ENCODE assay signal across 29 cellular contexts in genomic region chr21:28875078-28875477, GRCh38.
DNase-seq lines count a peak whose midpoint lies in the region; ATAC-seq, FAIRE-seq and TF ChIP-seq lines count a peak whose summit lies in the region.
"Had no signal": no experiment of that assay in that cellular context is flagged by ENCODE, and none has a peak within 500 bp of the region (broad histone marks: within the 10 kb centered on the region; RNA-seq: fewer than 3 reads in every experiment).

No MANE protein-coding gene starts in this region.

- H3K27me3 ChIP-seq in bronchial epithelial cell (ENCODE audit: control insufficient read depth, insufficient read depth, low read length) (no peaks in the 10 kb centered on the region), small intestine (ENCODE audit: control insufficient read depth in 2 of 2, insufficient read depth in 2 of 2, low read length in 2 of 2) (no peaks in the 10 kb centered on the region)
- H3K27me3 ChIP-seq: MG63, SJSA1 had no signal

- intact Hi-C loops in activated CD4-positive, alpha-beta T cell treated with anti-CD3 and anti-CD28 coated beads for 36 hours (cut with DNase I, micrococcal nuclease) = no loop called here

- POLR2A ChIA-PET in activated CD4-positive, alpha-beta T cell treated with anti-CD3 and anti-CD28 coated beads for 36 hours (lab: Charles Lee) = no interaction called here

- peak; percentile 62 for FAIRE-seq in bronchial epithelial cell (lab: Jason Lieb, UNC)
- FAIRE-seq in small intestine (lab: Jason Lieb, UNC) = no peak
- FAIRE-seq: G401.6, GM12878, H1 had no signal

- DNase-seq in activated CD4-positive, alpha-beta T cell treated with anti-CD3 and anti-CD28 coated beads for 36 hours = no peak
- no peak for DNase-seq in activated CD4-positive, alpha-beta T cell treated with anti-CD3 and anti-CD28 coated beads, Interleukin-2, amount 50 U/mL, for 4 hours
- peak; percentile 19 for DNase-seq in M059J (ENCODE audit: low read depth)
- DNase-seq in bronchial epithelial cell (ENCODE audit: low read depth) = peak; percentile 37
- DNase-seq in stimulated activated naive B cell treated with anti-CD40 and anti-IgM and Interleukin-4, amounts not matched to agents 10 μg/mL and 1 μg/mL and 100 μg/mL, for 72 hours = no peak
- DNase-seq in small intestine = no peak
- DNase-seq in NCI-H226 = no peak
- DNase-seq: Caco-2; CD8-positive, alpha-beta T cell; HCEC 1CT; Kasumi-1; MG63; NCI-H1105 treated with DMSO at 0.1 percent for 48 hours; NCI-H146; NCI-H1930; NCI-H2107; NCI-H446 treated with DMSO at 0.1 percent for 48 hours; NCI-H526; NCI-H82; NK-92 treated with Interleukin-12 subunit alpha and Interleukin-12 subunit beta, amount 100 ng/mL, for 24 hours; Right ventricle myocardium superior; RPMI8226 had no signal

- H3K27ac Mint-ChIP-seq in activated CD4-positive, alpha-beta T cell treated with anti-CD3 and anti-CD28 coated beads for 36 hours = no peak overlapping the region
- H3K27ac Mint-ChIP-seq in stimulated activated naive B cell treated with anti-CD40 and anti-IgM and Interleukin-4, amounts not matched to agents 10 μg/mL and 1 μg/mL and 100 μg/mL, for 72 hours = peak overlapping the region; percentile 60
- H3K27ac Mint-ChIP-seq: B cell; CD8-positive, alpha-beta T cell had no signal

- H3K27me3 Mint-ChIP-seq in activated CD4-positive, alpha-beta T cell treated with anti-CD3 and anti-CD28 coated beads for 36 hours = no peaks in the 10 kb centered on the region
- no peaks in the 10 kb centered on the region for H3K27me3 Mint-ChIP-seq in stimulated activated naive B cell treated with anti-CD40 and anti-IgM and Interleukin-4, amounts not matched to agents 10 μg/mL and 1 μg/mL and 100 μg/mL, for 72 hours
- H3K27me3 Mint-ChIP-seq: B cell had no signal

- H3K9me3 ChIP-seq in small intestine (ENCODE audit: control insufficient read depth, low read depth) = no peaks in the 10 kb centered on the region
- H3K9me3 ChIP-seq: Caco-2, MG63, SJSA1 had no signal

- no peak for TF ChIP-seq CTCF in bronchial epithelial cell (IDR thresholded peaks at IDR 0.05; ENCODE audit: insufficient read depth, low read length, severe bottlenecking)

- no peak overlapping the region for H3K27ac ChIP-seq in small intestine (ENCODE audit: low read depth in 1 of 2, low read length in 1 of 2)
- H3K27ac ChIP-seq: 22Rv1, C4-2B, SJSA1 had no signal

- no peaks in the 10 kb centered on the region for H3K4me1 ChIP-seq in small intestine (ENCODE audit: control insufficient read depth in 2 of 2, insufficient read depth in 1 of 2, low read depth in 1 of 2, low read length in 1 of 2)
- H3K4me1 ChIP-seq: Caco-2, SJSA1 had no signal

- H3K36me3 ChIP-seq in bronchial epithelial cell (ENCODE audit: control insufficient read depth, insufficient read depth, low read length) (peaks cover 3% of the 10 kb centered on the region), small intestine (ENCODE audit: control insufficient read depth in 2 of 2, insufficient read depth in 2 of 2, low read length in 2 of 2) (peaks cover 7 to 14% of the 10 kb centered on the region in 2 donors)
- H3K36me3 ChIP-seq: MG63 had no signal

- H3K4me1 Mint-ChIP-seq in activated CD4-positive, alpha-beta T cell treated with anti-CD3 and anti-CD28 coated beads for 36 hours = no peaks in the 10 kb centered on the region
- H3K4me1 Mint-ChIP-seq in stimulated activated naive B cell treated with anti-CD40 and anti-IgM and Interleukin-4, amounts not matched to agents 10 μg/mL and 1 μg/mL and 100 μg/mL, for 72 hours = no peaks in the 10 kb centered on the region
- H3K4me1 Mint-ChIP-seq: B cell had no signal

- H3K36me3 Mint-ChIP-seq in activated CD4-positive, alpha-beta T cell treated with anti-CD3 and anti-CD28 coated beads for 36 hours (ENCODE audit: low read depth) = peaks cover 44% of the 10 kb centered on the region
- H3K36me3 Mint-ChIP-seq in stimulated activated naive B cell treated with anti-CD40 and anti-IgM and Interleukin-4, amounts not matched to agents 10 μg/mL and 1 μg/mL and 100 μg/mL, for 72 hours = peaks cover 30 to 48% of the 10 kb centered on the region in 2 donors

- CTCF ChIA-PET in activated CD4-positive, alpha-beta T cell treated with anti-CD3 and anti-CD28 coated beads for 36 hours (lab: Charles Lee) = no interaction called here

- peak; percentile 33 for ATAC-seq in activated CD4-positive, alpha-beta T cell treated with anti-CD3 and anti-CD28 coated beads for 36 hours
- no peak for ATAC-seq in stimulated activated naive B cell treated with anti-CD40 and anti-IgM and Interleukin-4, amounts not matched to agents 10 μg/mL and 1 μg/mL and 100 μg/mL, for 72 hours (replicated peaks)
- ATAC-seq: CD8-positive, alpha-beta T cell; GM12878 had no signal

- H3K9me3 Mint-ChIP-seq in activated CD4-positive, alpha-beta T cell treated with anti-CD3 and anti-CD28 coated beads for 36 hours (ENCODE audit: low read depth) = no peaks in the 10 kb centered on the region
- no peaks in the 10 kb centered on the region for H3K9me3 Mint-ChIP-seq in stimulated activated naive B cell treated with anti-CD40 and anti-IgM and Interleukin-4, amounts not matched to agents 10 μg/mL and 1 μg/mL and 100 μg/mL, for 72 hours
- H3K9me3 Mint-ChIP-seq: CD8-positive, alpha-beta T cell had no signal

- 70 to 75% (median 72%) methylated on average over 5 of the region's 5 CpGs for WGBS in small intestine, 3 donors

- H3K4me3 Mint-ChIP-seq in activated CD4-positive, alpha-beta T cell treated with anti-CD3 and anti-CD28 coated beads for 36 hours = no peak overlapping the region
- H3K4me3 Mint-ChIP-seq in stimulated activated naive B cell treated with anti-CD40 and anti-IgM and Interleukin-4, amounts not matched to agents 10 μg/mL and 1 μg/mL and 100 μg/mL, for 72 hours = no peak overlapping the region
- H3K4me3 Mint-ChIP-seq: B cell; CD8-positive, alpha-beta T cell had no signal

- H3K4me3 ChIP-seq in bronchial epithelial cell (ENCODE audit: low read depth, low read length) = no peak overlapping the region
- no peak overlapping the region for H3K4me3 ChIP-seq in small intestine (ENCODE audit: low read depth in 1 of 2, low read length in 2 of 2)
- H3K4me3 ChIP-seq: GM12878, MG63, SJSA1 had no signal

Comparison
In these comparisons a context has a peak if more than half of its experiments do, and no peak if none do; other contexts are left out.
1. DNase-seq: peak in M059J (single experiment) and bronchial epithelial cell (single experiment); none in activated CD4-positive, alpha-beta T cell treated with anti-CD3 and anti-CD28 coated beads for 36 hours (single experiment), activated CD4-positive, alpha-beta T cell treated with anti-CD3 and anti-CD28 coated beads, Interleukin-2, amount 50 U/mL, for 4 hours (0 of 2), stimulated activated naive B cell treated with anti-CD40 and anti-IgM and Interleukin-4, amounts not matched to agents 10 μg/mL and 1 μg/mL and 100 μg/mL, for 72 hours (single experiment), small intestine (single experiment) and NCI-H226 (single experiment).